1 cellular context compared by ENCODE assay signal in genomic region chr3:79790177-79790576, GRCh38. TPM values are rescaled to one million over a fixed set of nuclear protein-coding genes. Genes with fewer than 3 reads are reported as not detected.
"Had no signal": no experiment of that assay in that cellular context is flagged by ENCODE, and none has a peak within 500 bp of the region (broad histone marks: within the 10 kb centered on the region; RNA-seq: fewer than 3 reads in every experiment).

No MANE protein-coding gene starts in this region.

RNA-seq across cellular contexts. Expression of gene ROBO1, which starts 22.4 kb away (rescaled TPM):
- total RNA-seq: activated T-helper 17 cell treated with anti-CD3 and anti-CD28 coated beads, Interleukin-2, amount 50 U/mL, for 72 hours had no signal
